Comparison of ENCODE assay signal across 1 cellular context in genomic region chr11:27362032-27362431, GRCh38.
TF ChIP-seq lines count a peak whose summit lies in the region.

No MANE protein-coding gene starts in this region.

TF ChIP-seq in IMR-90, 13 proteins besides CTCF, POLR2A, EP300 and RAD21:
- TF ChIP-seq MXI1 (IDR thresholded peaks at IDR 0.05; ENCODE audit: borderline replicate concordance, low read depth, low read length) (no peak), CEBPB (IDR thresholded peaks at IDR 0.05; ENCODE audit: low read depth, low read length) (no peak), BHLHE40 (IDR thresholded peaks at IDR 0.05; ENCODE audit: low read depth, low read length) (no peak), FOS (IDR thresholded peaks at IDR 0.05; ENCODE audit: low read depth, low read length) (no peak), MAFK (IDR thresholded peaks at IDR 0.05; ENCODE audit: low read depth, low read length) (no peak), ELK1 (IDR thresholded peaks at IDR 0.05; ENCODE audit: borderline replicate concordance, low read depth, low read length) (no peak), SMC3 (IDR thresholded peaks at IDR 0.05; ENCODE audit: low read depth, low read length) (no peak), USF2 (IDR thresholded peaks at IDR 0.05; ENCODE audit: low read depth, low read length) (no peak), RCOR1 (IDR thresholded peaks at IDR 0.05; ENCODE audit: insufficient replicate concordance, low read length) (no peak), RFX5 (IDR thresholded peaks at IDR 0.05; ENCODE audit: low read depth, low read length) (no peak), NFE2L2 (IDR thresholded peaks at IDR 0.05; ENCODE audit: low read depth, low read length) (no peak), CHD1 (IDR thresholded peaks at IDR 0.05; ENCODE audit: low read depth, low read length) (no peak), MAZ (IDR thresholded peaks at IDR 0.05; ENCODE audit: borderline replicate concordance, low read depth, low read length) (no peak)
